Comparison of ENCODE assay signal across 9 cellular contexts in the genomic region with DNA sequence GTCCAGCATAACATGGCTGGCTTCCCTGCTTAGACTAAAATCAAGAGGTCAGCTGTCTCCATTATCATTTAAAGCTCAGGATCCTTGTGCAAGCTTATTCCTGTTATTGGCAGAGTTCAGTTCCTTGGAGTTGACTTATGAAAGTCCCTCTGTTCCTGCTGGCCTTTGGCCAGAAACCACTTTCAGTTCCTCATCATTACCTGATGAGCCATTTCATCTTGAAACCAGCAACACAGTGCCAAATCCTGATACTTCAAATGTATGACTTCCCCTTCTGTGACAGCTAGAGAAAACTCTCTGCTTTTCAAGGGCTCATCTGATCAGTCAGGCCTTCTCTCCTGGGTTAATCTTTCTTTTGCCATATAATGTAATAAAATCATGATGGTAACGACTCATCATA.
DNase-seq lines count a peak whose midpoint lies in the region; ATAC-seq, FAIRE-seq and TF ChIP-seq lines count a peak whose summit lies in the region.
"Had no signal": no experiment of that assay in that cellular context is flagged by ENCODE, and none has a peak within 500 bp of the region (broad histone marks: within the 10 kb centered on the region; RNA-seq: fewer than 3 reads in every experiment).

No MANE protein-coding gene starts in this region.

- WGBS in GM12878 (ENCODE audit: insufficient coverage, insufficient replicate concordance, low lambda C conversion rate, missing lambda C conversion rate): 0% methylated on average over 1 of the region's 1 CpG

- H3K4me2 ChIP-seq in GM12878 (ENCODE audit: control insufficient read depth, insufficient read depth) (no peak overlapping the region), OCI-LY7 (ENCODE audit: low read length) (no peak overlapping the region)

- BruUV-seq in GM12878 (replicated peaks; lab: Mats Ljungman, UMichigan): no TSS peak
- no TSS peak for BruUV-seq in OCI-LY7 (replicated peaks; lab: Mats Ljungman, UMichigan)

- H3K79me2 ChIP-seq in GM12878 (ENCODE audit: control insufficient read depth, insufficient read depth, low read length) (no peaks in the 10 kb centered on the region), OCI-LY7 (ENCODE audit: insufficient read depth, low read depth, low read length) (no peaks in the 10 kb centered on the region)

- H3K36me3 ChIP-seq in GM12878 (ENCODE audit: control insufficient read depth in 2 of 2, insufficient read depth in 2 of 2, low read length in 1 of 2): no peaks in the 10 kb centered on the region
- no peaks in the 10 kb centered on the region for H3K36me3 ChIP-seq in OCI-LY7 (ENCODE audit: insufficient read depth, low read length)
- H3K36me3 ChIP-seq: upper lobe of left lung had no signal

- no peaks in the 10 kb centered on the region for H3K27me3 Mint-ChIP-seq in HFFc6 (ENCODE audit: insufficient read depth)

- H3K4me1 ChIP-seq in GM12878 (ENCODE audit: control insufficient read depth, insufficient read depth, low read length): no peaks in the 10 kb centered on the region
- no peaks in the 10 kb centered on the region for H3K4me1 ChIP-seq in OCI-LY7 (ENCODE audit: insufficient read depth, low read length, poor library complexity, severe bottlenecking)
- H3K4me1 ChIP-seq: upper lobe of left lung had no signal

- no peaks in the 10 kb centered on the region; the same call in 1 of the 2 replicates for H3K36me3 Mint-ChIP-seq in HFFc6 (ENCODE audit: low read depth)

- DNase-seq in GM12864 (ENCODE audit: low read depth): peak; percentile 16
- peak; percentile 40 for DNase-seq in GM12878 (ENCODE audit: low read depth, low spot score)
- no peak for DNase-seq in OCI-LY7 (ENCODE audit: low spot score)
- DNase-seq in RCC 7860 (ENCODE audit: low spot score): no peak
- DNase-seq in NCI-H345 (lab: John Stamatoyannopoulos, UW): no peak
- no peak for DNase-seq in HFFc6
- DNase-seq: upper lobe of left lung had no signal

- no peaks in the 10 kb centered on the region for H3K9me2 ChIP-seq in OCI-LY7 (ENCODE audit: insufficient read depth, low read length)

- peak in 1 of 2 experiments; percentile 87; a peak in 2 of 4 replicates for TF ChIP-seq EP300 in GM12878 (IDR thresholded peaks at IDR 0.05; ENCODE audit: borderline replicate concordance in 1 of 2, control insufficient read depth in 1 of 2, low read depth in 2 of 2, low read length in 2 of 2)

- H3K4me3 Mint-ChIP-seq in HFFc6: no peak overlapping the region

- H4K20me1 ChIP-seq in GM12878 (ENCODE audit: control insufficient read depth, insufficient read depth) (no peaks in the 10 kb centered on the region), OCI-LY7 (ENCODE audit: insufficient read depth, low read length) (no peaks in the 10 kb centered on the region)

- in situ Hi-C loops in GM12878 (cut with MboI): no loop called here

- H3K4me3 ChIP-seq in GM12864 (ENCODE audit: low read depth, low read length) (no peak overlapping the region), GM12878 (no peak overlapping the region), OCI-LY7 (ENCODE audit: low read depth, low read length, poor library complexity, severe bottlenecking) (no peak overlapping the region)
- H3K4me3 ChIP-seq: upper lobe of left lung had no signal

- no peak for TF ChIP-seq POLR2A in GM12878 (IDR thresholded peaks at IDR 0.05; ENCODE audit: low read depth, low read length)

- FAIRE-seq in GM12878 (lab: Jason Lieb, UNC) (peak; percentile 78), RCC 7860 (lab: Jason Lieb, UNC) (no peak)

- CTCF ChIA-PET in GM12878 (lab: Yijun Ruan, JAX): interaction anchor here (0.5 kb wide), 1 partner anchor 708 kb away, joined by 4 read pairs; no protein-coding TSS in a partner anchor
- CTCF ChIA-PET in OCI-LY7 (lab: Charles Lee; ENCODE audit: unreplicated experiment): no interaction called here

- H2AFZ ChIP-seq in GM12878 (ENCODE audit: control insufficient read depth, low read depth, low read length) (no peak overlapping the region), OCI-LY7 (ENCODE audit: low read length) (no peak overlapping the region)

- TF ChIP-seq CTCF in GM12864 (IDR thresholded peaks at IDR 0.05; ENCODE audit: low read depth, low read length, missing control alignments): no peak
- TF ChIP-seq CTCF in GM12878 (IDR thresholded peaks at IDR 0.05 in 2 of 3, conservative IDR thresholded peaks at IDR 0.05 in 1 of 3; ENCODE audit: control insufficient read depth in 2 of 3, extremely low read depth in 1 of 3, insufficient read depth in 1 of 3, low read depth in 3 of 3, low read length in 3 of 3): no peak
- no peak for TF ChIP-seq CTCF in OCI-LY7 (conservative IDR thresholded peaks at IDR 0.05; ENCODE audit: low read length)
- TF ChIP-seq CTCF in HFFc6 (IDR thresholded peaks at IDR 0.05): no peak

- no peak overlapping the region for H3K27ac Mint-ChIP-seq in HFFc6

- H3K4me1 Mint-ChIP-seq in HFFc6 (ENCODE audit: low read depth): no peaks in the 10 kb centered on the region

- ATAC-seq in GM21390 (IDR thresholded peaks at IDR 0.05; ENCODE audit: unreplicated experiment) (peak; percentile 86), HG03354 (IDR thresholded peaks at IDR 0.05; ENCODE audit: poor library complexity, severe bottlenecking, unreplicated experiment) (peak; percentile 83), GM12878 (peak; percentile 99)

- intact Hi-C loops in GM12878 (cut with micrococcal nuclease; ENCODE audit: unreplicated experiment): no loop called here
- intact Hi-C loops in OCI-LY7 (cut with micrococcal nuclease; ENCODE audit: unreplicated experiment): no loop called here

- no peak overlapping the region for H3K9ac ChIP-seq in GM12878 (ENCODE audit: control insufficient read depth, insufficient read depth, low read length)

- SMC1A ChIA-PET in GM12878 (lab: Charles Lee; ENCODE audit: uncharacterized antibody, unreplicated experiment): no interaction called here

- H3K9me3 ChIP-seq in GM12878 (replicated peaks; ENCODE audit: control insufficient read depth, insufficient read depth, low read length) (no peaks in the 10 kb centered on the region), OCI-LY7 (ENCODE audit: low read length) (no peaks in the 10 kb centered on the region)
- H3K9me3 ChIP-seq: upper lobe of left lung had no signal

- RAD21 ChIA-PET in GM12878 (lab: Charles Lee; ENCODE audit: unreplicated experiment): no interaction called here

- peaks cover 30% of the 10 kb centered on the region for H3K9me3 Mint-ChIP-seq in HFFc6

- TF ChIP-seq RAD21 in GM12878 (IDR thresholded peaks at IDR 0.05; ENCODE audit: insufficient read depth, low read depth, low read length): no peak

- POLR2A ChIA-PET in GM12878 (lab: Charles Lee): no interaction called here
- POLR2A ChIA-PET in OCI-LY7 (lab: Charles Lee): no interaction called here

- H3K27me3 ChIP-seq in GM12878 (replicated peaks in 1 of 2; ENCODE audit: control insufficient read depth in 2 of 2, insufficient read depth in 2 of 2, low read length in 1 of 2): no peaks in the 10 kb centered on the region
- H3K27me3 ChIP-seq: upper lobe of left lung had no signal

- no peak overlapping the region for H3K27ac ChIP-seq in GM12878 (ENCODE audit: control insufficient read depth, insufficient read depth)
- H3K27ac ChIP-seq in OCI-LY7 (ENCODE audit: low read depth, low read length, poor library complexity, severe bottlenecking): no peak overlapping the region
- H3K27ac ChIP-seq: upper lobe of left lung had no signal

TF ChIP-seq in GM12878, 131 proteins besides CTCF, POLR2A, EP300 and RAD21 (continues in another document):
- no peak for TF ChIP-seq NRF1 (conservative IDR thresholded peaks at IDR 0.05; ENCODE audit: low read depth, low read length)
- TF ChIP-seq EED (IDR thresholded peaks at IDR 0.05; ENCODE audit: low read depth): 0 out of 2 replicates have a peak, but pooled peaks have one; percentile 38
- peak; percentile 48; the same call in 1 of the 2 replicates for TF ChIP-seq BMI1 (IDR thresholded peaks at IDR 0.05; ENCODE audit: borderline replicate concordance)
- peak; percentile 90 for TF ChIP-seq SMAD1 (IDR thresholded peaks at IDR 0.05; ENCODE audit: low read depth, partially characterized antibody)
- TF ChIP-seq MTA2 (IDR thresholded peaks at IDR 0.05; ENCODE audit: low read depth): peak; percentile 92
- no peak for TF ChIP-seq ZNF622 (IDR thresholded peaks at IDR 0.05)
- no peak for TF ChIP-seq NFYA (IDR thresholded peaks at IDR 0.05; ENCODE audit: borderline replicate concordance, low read depth, low read length)
- TF ChIP-seq BCL11A (IDR thresholded peaks at IDR 0.05; ENCODE audit: low read depth, low read length): peak; percentile 91
- TF ChIP-seq JUNB (IDR thresholded peaks at IDR 0.05): peak; percentile 36; the same call in 1 of the 2 replicates
- TF ChIP-seq, protein P1, sequence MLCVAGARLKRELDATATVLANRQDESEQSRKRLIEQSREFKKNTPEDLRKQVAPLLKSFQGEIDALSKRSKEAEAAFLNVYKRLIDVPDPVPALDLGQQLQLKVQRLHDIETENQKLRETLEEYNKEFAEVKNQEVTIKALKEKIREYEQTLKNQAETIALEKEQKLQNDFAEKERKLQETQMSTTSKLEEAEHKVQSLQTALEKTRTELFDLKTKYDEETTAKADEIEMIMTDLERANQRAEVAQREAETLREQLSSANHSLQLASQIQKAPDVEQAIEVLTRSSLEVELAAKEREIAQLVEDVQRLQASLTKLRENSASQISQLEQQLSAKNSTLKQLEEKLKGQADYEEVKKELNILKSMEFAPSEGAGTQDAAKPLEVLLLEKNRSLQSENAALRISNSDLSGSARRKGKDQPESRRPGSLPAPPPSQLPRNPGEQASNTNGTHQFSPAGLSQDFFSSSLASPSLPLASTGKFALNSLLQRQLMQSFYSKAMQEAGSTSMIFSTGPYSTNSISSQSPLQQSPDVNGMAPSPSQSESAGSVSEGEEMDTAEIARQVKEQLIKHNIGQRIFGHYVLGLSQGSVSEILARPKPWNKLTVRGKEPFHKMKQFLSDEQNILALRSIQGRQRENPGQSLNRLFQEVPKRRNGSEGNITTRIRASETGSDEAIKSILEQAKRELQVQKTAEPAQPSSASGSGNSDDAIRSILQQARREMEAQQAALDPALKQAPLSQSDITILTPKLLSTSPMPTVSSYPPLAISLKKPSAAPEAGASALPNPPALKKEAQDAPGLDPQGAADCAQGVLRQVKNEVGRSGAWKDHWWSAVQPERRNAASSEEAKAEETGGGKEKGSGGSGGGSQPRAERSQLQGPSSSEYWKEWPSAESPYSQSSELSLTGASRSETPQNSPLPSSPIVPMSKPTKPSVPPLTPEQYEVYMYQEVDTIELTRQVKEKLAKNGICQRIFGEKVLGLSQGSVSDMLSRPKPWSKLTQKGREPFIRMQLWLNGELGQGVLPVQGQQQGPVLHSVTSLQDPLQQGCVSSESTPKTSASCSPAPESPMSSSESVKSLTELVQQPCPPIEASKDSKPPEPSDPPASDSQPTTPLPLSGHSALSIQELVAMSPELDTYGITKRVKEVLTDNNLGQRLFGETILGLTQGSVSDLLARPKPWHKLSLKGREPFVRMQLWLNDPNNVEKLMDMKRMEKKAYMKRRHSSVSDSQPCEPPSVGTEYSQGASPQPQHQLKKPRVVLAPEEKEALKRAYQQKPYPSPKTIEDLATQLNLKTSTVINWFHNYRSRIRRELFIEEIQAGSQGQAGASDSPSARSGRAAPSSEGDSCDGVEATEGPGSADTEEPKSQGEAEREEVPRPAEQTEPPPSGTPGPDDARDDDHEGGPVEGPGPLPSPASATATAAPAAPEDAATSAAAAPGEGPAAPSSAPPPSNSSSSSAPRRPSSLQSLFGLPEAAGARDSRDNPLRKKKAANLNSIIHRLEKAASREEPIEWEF (IDR thresholded peaks at IDR 0.05; ENCODE audit: insufficient replicate concordance, low read depth, low read length): no peak

Comparison
In these comparisons a context has a peak if more than half of its experiments do, and no peak if none do; other contexts are left out.
1. DNase-seq: peak in GM12864 (single experiment) and GM12878 (single experiment); none in OCI-LY7 (single experiment), RCC 7860 (single experiment), NCI-H345 (single experiment) and HFFc6 (single experiment).
2. Peak in every context shown above with its lines, with median percentiles within 50 percentile points of each other: ATAC-seq.